ENCODE assay signal across 1 cellular context in genomic region chr22:37996515-37997246, GRCh38.
TF ChIP-seq lines count a peak whose summit lies in the region.

No MANE protein-coding gene starts in this region.

TF ChIP-seq in H1, 55 proteins besides CTCF, POLR2A, EP300 and RAD21:
- TF ChIP-seq SAP30 (IDR thresholded peaks at IDR 0.05; ENCODE audit: insufficient read depth, insufficient replicate concordance, low read length) (no peak), USF2 (IDR thresholded peaks at IDR 0.05; ENCODE audit: low read length) (no peak), SP4 (IDR thresholded peaks at IDR 0.05; ENCODE audit: low read length) (no peak), HDAC2 (IDR thresholded peaks at IDR 0.05; ENCODE audit: borderline replicate concordance in 1 of 2, low read depth in 2 of 2, low read length in 2 of 2) (no peak), YY1 (IDR thresholded peaks at IDR 0.05; ENCODE audit: low read depth, low read length) (no peak), KDM4A (IDR thresholded peaks at IDR 0.05; ENCODE audit: low read depth, low read length, severe bottlenecking) (no peak), RFX5 (IDR thresholded peaks at IDR 0.05; ENCODE audit: borderline replicate concordance, low read depth, low read length) (no peak), E2F6 (IDR thresholded peaks at IDR 0.05) (no peak), CBX8 (IDR thresholded peaks at IDR 0.05; ENCODE audit: borderline replicate concordance, low read depth, low read length) (no peak), NANOG (IDR thresholded peaks at IDR 0.05; ENCODE audit: insufficient read depth, low read depth, low read length, poor library complexity, severe bottlenecking) (no peak), CHD2 (IDR thresholded peaks at IDR 0.05; ENCODE audit: low read length) (no peak), BRCA1 (IDR thresholded peaks at IDR 0.05; ENCODE audit: low read depth, low read length) (no peak), TEAD4 (IDR thresholded peaks at IDR 0.05; ENCODE audit: low read depth, low read length) (no peak)
